In the genomic region with DNA sequence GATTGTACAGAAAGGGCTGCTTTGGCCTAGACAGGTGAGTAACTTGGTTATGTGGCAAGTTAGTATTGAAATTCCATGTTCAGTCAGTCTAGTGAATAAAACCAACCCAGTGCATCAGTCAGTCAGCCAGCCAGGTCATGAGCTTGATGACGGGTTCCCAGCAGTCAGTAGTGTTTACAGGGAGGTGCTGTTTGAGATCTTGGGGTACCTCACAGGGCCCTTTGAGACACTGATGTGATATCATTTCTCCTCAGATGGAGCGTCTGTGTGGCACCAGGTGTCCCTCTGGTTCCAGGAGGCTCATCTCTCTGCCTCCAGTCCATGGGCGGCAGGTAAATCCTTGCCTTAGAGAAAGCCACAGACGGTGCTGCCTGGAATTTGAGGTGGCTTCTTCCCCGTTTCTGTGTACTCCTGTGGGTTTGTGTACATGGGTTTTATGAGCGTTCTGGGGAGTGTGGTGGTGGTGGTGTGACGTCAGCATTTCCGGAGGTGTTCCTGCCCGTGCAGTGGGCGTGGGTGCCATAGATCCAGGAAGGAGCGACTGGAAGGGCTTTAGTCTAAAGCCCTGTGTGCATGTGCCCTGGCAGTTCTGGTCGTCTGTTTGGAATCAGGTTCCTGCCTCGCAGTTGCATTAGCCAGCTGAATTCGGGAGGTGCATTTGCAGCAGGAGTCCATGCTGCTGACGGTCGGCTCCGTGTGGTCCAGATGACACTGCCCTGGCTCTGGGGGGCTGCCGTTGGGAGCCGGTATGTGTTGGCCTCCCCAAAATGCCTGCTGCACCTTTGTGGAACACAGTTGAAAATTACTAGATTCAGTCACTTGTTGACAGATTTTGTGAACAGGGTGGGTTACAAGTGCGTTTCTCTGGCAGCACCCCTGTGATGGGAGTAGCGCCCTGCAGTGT, we compare ENCODE assay signal across 10 cellular contexts. TPM values are rescaled to one million over a fixed set of nuclear protein-coding genes. Genes with fewer than 3 reads are reported as not detected.
DNase-seq lines count a peak whose midpoint lies in the region; ATAC-seq, FAIRE-seq and TF ChIP-seq lines count a peak whose summit lies in the region.
"Had no signal": no experiment of that assay in that cellular context is flagged by ENCODE, and none has a peak within 500 bp of the region (broad histone marks: within the 10 kb centered on the region; RNA-seq: fewer than 3 reads in every experiment).

No MANE protein-coding gene starts in this region.

- H3K23ac ChIP-seq in trophoblast cell (ENCODE audit: low read length) = no peak overlapping the region

- FAIRE-seq in GM12878 (lab: Jason Lieb, UNC) = no peak

- TF ChIP-seq EP300 in GM12878 (IDR thresholded peaks at IDR 0.05; ENCODE audit: borderline replicate concordance in 1 of 2, control insufficient read depth in 1 of 2, low read depth in 2 of 2, low read length in 2 of 2) (no peak), esophagus muscularis mucosa (IDR thresholded peaks at IDR 0.05) (no peak)

- H4K20me1 ChIP-seq in GM12878 (ENCODE audit: control insufficient read depth, insufficient read depth) = peaks cover 2% of the 10 kb centered on the region; the same call in 1 of the 2 replicates

- H3K4me3 Mint-ChIP-seq in CD4-positive, alpha-beta memory T cell = peak overlapping the region; percentile 89 to 93 (median 91)

- no peak; the same call in 1 of the 2 replicates for TF ChIP-seq POLR2A in GM12878 (IDR thresholded peaks at IDR 0.05; ENCODE audit: low read depth, low read length)
- no peak for TF ChIP-seq POLR2A in esophagus muscularis mucosa (IDR thresholded peaks at IDR 0.05; ENCODE audit: low read depth)

- no peak overlapping the region for H2AK5ac ChIP-seq in trophoblast cell (ENCODE audit: low read length)

- peak overlapping the region; percentile 79 to 97 (median 94) for H3K27ac Mint-ChIP-seq in CD4-positive, alpha-beta memory T cell

- in situ Hi-C loops in GM12878 (cut with MboI) = loop anchor here (5.0 kb wide), 2 partner anchors 276 to 356 kb away; no protein-coding TSS in a partner anchor

- H3K9ac ChIP-seq in GM12878 (ENCODE audit: control insufficient read depth, insufficient read depth, low read length) (peak overlapping the region; percentile 25; the same call in 1 of the 2 replicates), trophoblast cell (ENCODE audit: low read length) (no peak overlapping the region)

- no TSS peak for BruUV-seq in GM12878 (replicated peaks; lab: Mats Ljungman, UMichigan)

- H3K14ac ChIP-seq in trophoblast cell (ENCODE audit: low read length) = no peak overlapping the region

- 89% methylated on average over 21 of the region's 21 CpGs for WGBS in GM12878 (ENCODE audit: insufficient coverage, insufficient replicate concordance, low lambda C conversion rate, missing lambda C conversion rate)
- no CpG with 5 or more reads among the region's 21 CpGs for WGBS in trophoblast cell (ENCODE audit: extremely low coverage, insufficient coverage, insufficient read length)
- WGBS in esophagus muscularis mucosa = 94% methylated on average over 13 of the region's 21 CpGs

- H2AFZ ChIP-seq in GM12878 (ENCODE audit: control insufficient read depth, low read depth, low read length) (no peak overlapping the region), trophoblast cell (ENCODE audit: insufficient read depth, low read length, poor library complexity) (no peak overlapping the region)

- H3K27ac ChIP-seq in CD4-positive, alpha-beta memory T cell (ENCODE audit: low read depth, low read length) = peak overlapping the region; percentile 98
- H3K27ac ChIP-seq in GM12878 (ENCODE audit: control insufficient read depth, insufficient read depth) = peak overlapping the region; percentile 5; the same call in 1 of the 2 replicates
- no peak overlapping the region for H3K27ac ChIP-seq in trophoblast cell (ENCODE audit: low read depth, low read length)
- H3K27ac ChIP-seq in esophagus muscularis mucosa (replicated peaks in 1 of 4) = no peak overlapping the region

- no peak overlapping the region for H4K91ac ChIP-seq in trophoblast cell (ENCODE audit: low read depth, low read length)

- H3K27me3 Mint-ChIP-seq in CD4-positive, alpha-beta memory T cell = no peaks in the 10 kb centered on the region

- peaks cover 4% of the 10 kb centered on the region for H3K36me3 ChIP-seq in CD4-positive, alpha-beta memory T cell (ENCODE audit: insufficient read depth, low read length)
- H3K36me3 ChIP-seq in GM12878 (ENCODE audit: control insufficient read depth in 2 of 2, insufficient read depth in 2 of 2, low read length in 1 of 2) (peaks cover 0 to 5% of the 10 kb centered on the region in 2 experiments; a peak in 2 of 4 replicates), trophoblast cell (ENCODE audit: control insufficient read depth in 1 of 2, insufficient read depth in 2 of 2, low read length in 2 of 2) (peaks cover 11% of the 10 kb centered on the region in 2 experiments), esophagus muscularis mucosa (peaks cover 0 to 3% (median under 1%) of the 10 kb centered on the region in 4 donors)

- POLR2A ChIA-PET in CD4-positive, alpha-beta memory T cell (lab: Charles Lee; ENCODE audit: partially characterized antibody) = interaction anchor here (1.4 kb wide), 1 partner anchor 306 kb away, joined by 3 read pairs; no protein-coding TSS in a partner anchor
- POLR2A ChIA-PET in GM12878 (lab: Charles Lee) = no interaction called here
- POLR2A ChIA-PET in GM10248 (lab: Yijun Ruan, JAX) = no interaction called here

- no peak for ATAC-seq in GM12878
- no peak for ATAC-seq in HG03432 (IDR thresholded peaks at IDR 0.05; ENCODE audit: unreplicated experiment)
- ATAC-seq in GM21381 (IDR thresholded peaks at IDR 0.05; ENCODE audit: unreplicated experiment) = no peak

- H3K4me1 ChIP-seq in CD4-positive, alpha-beta memory T cell (ENCODE audit: insufficient read depth, low read length) = peaks cover 70% of the 10 kb centered on the region
- H3K4me1 ChIP-seq in GM12878 (ENCODE audit: control insufficient read depth, insufficient read depth, low read length) (peaks cover 33% of the 10 kb centered on the region), trophoblast cell (ENCODE audit: control insufficient read depth in 1 of 2, insufficient read depth in 2 of 2, low read length in 2 of 2) (peaks cover 7 to 9% of the 10 kb centered on the region in 2 experiments), esophagus muscularis mucosa (peaks cover 38 to 52% (median 44%) of the 10 kb centered on the region in 4 donors)

- no peaks in the 10 kb centered on the region for H3K27me3 ChIP-seq in CD4-positive, alpha-beta memory T cell (ENCODE audit: insufficient read depth, low read length)
- H3K27me3 ChIP-seq in GM12878 (replicated peaks in 1 of 2; ENCODE audit: control insufficient read depth in 2 of 2, insufficient read depth in 2 of 2, low read length in 1 of 2) = no peaks in the 10 kb centered on the region
- H3K27me3 ChIP-seq in trophoblast cell (ENCODE audit: insufficient read depth, low read length) = no peaks in the 10 kb centered on the region
- H3K27me3 ChIP-seq in esophagus muscularis mucosa = no peaks in the 10 kb centered on the region

- SMC1A ChIA-PET in GM12878 (lab: Charles Lee; ENCODE audit: uncharacterized antibody, unreplicated experiment) = no interaction called here

- no peaks in the 10 kb centered on the region for H3K9me3 ChIP-seq in CD4-positive, alpha-beta memory T cell (ENCODE audit: control insufficient read depth in 1 of 2, low read length in 2 of 2)
- H3K9me3 ChIP-seq in GM12878 (replicated peaks; ENCODE audit: control insufficient read depth, insufficient read depth, low read length) (no peaks in the 10 kb centered on the region; the same call in 2 of the 3 replicates), trophoblast cell (ENCODE audit: insufficient read depth, low read depth, low read length) (no peaks in the 10 kb centered on the region), esophagus muscularis mucosa (no peaks in the 10 kb centered on the region)

- H3K4ac ChIP-seq in trophoblast cell (ENCODE audit: low read depth, low read length) = peak overlapping the region; percentile 96

- DNase-seq in CD4-positive, alpha-beta memory T cell = peak; percentile 67 to 87 (median 78)
- DNase-seq in T follicular helper cell (ENCODE audit: low read depth) = peak; percentile 63
- no peak for DNase-seq in GM12878 (ENCODE audit: low read depth, low spot score)
- no peak for DNase-seq in trophoblast cell
- no peak for DNase-seq in GM10248 (ENCODE audit: extremely low spot score)
- no peak for DNase-seq in esophagus muscularis mucosa (ENCODE audit: extremely low spot score)
- DNase-seq: foreskin fibroblast, NCI-H2081 had no signal

- peaks cover 76% of the 10 kb centered on the region for H3K79me2 ChIP-seq in GM12878 (ENCODE audit: control insufficient read depth, insufficient read depth, low read length)
- peaks cover 37% of the 10 kb centered on the region for H3K79me2 ChIP-seq in trophoblast cell (ENCODE audit: control insufficient read depth, insufficient read depth, low read length, poor library complexity)

- peak overlapping the region; percentile 67 to 88 for H3K4me3 ChIP-seq in CD4-positive, alpha-beta memory T cell (ENCODE audit: low read length in 2 of 2)
- H3K4me3 ChIP-seq in GM12878 = peak overlapping the region; percentile 61; the same call in 1 of the 2 replicates
- H3K4me3 ChIP-seq in trophoblast cell (ENCODE audit: low read depth, low read length) = no peak overlapping the region
- peak overlapping the region in 1 of 4 donors; percentile 94 for H3K4me3 ChIP-seq in esophagus muscularis mucosa

- H3K4me1 Mint-ChIP-seq in CD4-positive, alpha-beta memory T cell = peaks cover 57 to 86% (median 73%) of the 10 kb centered on the region in 4 donors

- TF ChIP-seq RAD21 in GM12878 (IDR thresholded peaks at IDR 0.05; ENCODE audit: insufficient read depth, low read depth, low read length) = no peak

- TF ChIP-seq CTCF in GM12878 (IDR thresholded peaks at IDR 0.05 in 2 of 3, conservative IDR thresholded peaks at IDR 0.05 in 1 of 3; ENCODE audit: control insufficient read depth in 2 of 3, extremely low read depth in 1 of 3, insufficient read depth in 1 of 3, low read depth in 3 of 3, low read length in 3 of 3) (no peak), GM10248 (IDR thresholded peaks at IDR 0.05; ENCODE audit: control extremely low read depth, extremely low read depth, low read depth, missing control alignments) (no peak), esophagus muscularis mucosa (IDR thresholded peaks at IDR 0.05) (no peak)

- H4K8ac ChIP-seq in trophoblast cell (ENCODE audit: low read depth, low read length) = no peak overlapping the region

- H3K79me1 ChIP-seq in trophoblast cell (ENCODE audit: low read length) = peaks cover 10% of the 10 kb centered on the region

- peaks cover 10 to 31% of the 10 kb centered on the region in 2 donors for H3K36me3 Mint-ChIP-seq in CD4-positive, alpha-beta memory T cell

- no peak overlapping the region for H3K18ac ChIP-seq in trophoblast cell (ENCODE audit: low read length)

- H2BK120ac ChIP-seq in trophoblast cell (ENCODE audit: insufficient read depth, low read length, poor library complexity) = no peak overlapping the region

- intact Hi-C loops in CD4-positive, alpha-beta memory T cell (cut with micrococcal nuclease) = no loop called here
- intact Hi-C loops in GM12878 (cut with micrococcal nuclease; ENCODE audit: unreplicated experiment) (loop anchor here (2.0 to 10.0 kb wide), 3 partner anchors 281 to 463 kb away; partner anchors contain the start of gene TXNL4A), esophagus muscularis mucosa (cut with DNase I) (no loop called here)

- CTCF ChIA-PET in CD4-positive, alpha-beta memory T cell (lab: Charles Lee; ENCODE audit: partially characterized antibody) = no interaction called here
- CTCF ChIA-PET in GM12878 (lab: Yijun Ruan, JAX) = interaction anchor here (1.3 kb wide), 1 partner anchor 27 kb away, joined by 3 read pairs; no protein-coding TSS in a partner anchor
- CTCF ChIA-PET in GM10248 (lab: Yijun Ruan, JAX) = no interaction called here

- no peak overlapping the region for H2BK12ac ChIP-seq in trophoblast cell (ENCODE audit: low read length)

- H4K12ac ChIP-seq in trophoblast cell (ENCODE audit: low read depth, low read length) = no peak overlapping the region

- H3K4me2 ChIP-seq in GM12878 (ENCODE audit: control insufficient read depth, insufficient read depth) (peak overlapping the region; percentile 95), trophoblast cell (ENCODE audit: low read length) (no peak overlapping the region)

- peaks cover 0 to 2% (median 0%) of the 10 kb centered on the region in 8 donors for H3K9me3 Mint-ChIP-seq in CD4-positive, alpha-beta memory T cell

- RAD21 ChIA-PET in GM12878 (lab: Charles Lee; ENCODE audit: unreplicated experiment) = no interaction called here

- no peak overlapping the region for H2BK5ac ChIP-seq in trophoblast cell (ENCODE audit: low read depth, low read length, poor library complexity)

RNA-seq across cellular contexts. Expression of gene CTDP1, which starts 2.1 kb away (rescaled TPM):
- total RNA-seq in CD4-positive, alpha-beta memory T cell = 10 to 100 TPM; 42.6 to 44.5 TPM
- polyA plus RNA-seq in CD4-positive, alpha-beta memory T cell = 10 to 100 TPM in 1 of 2 donors, 1 to 10 TPM in 1; 8.5 to 30.2 TPM
- total RNA-seq in GM12878 (2013; cell fraction: nucleolus; rRNA removed) = 25.6 and 26.8 TPM in 2 replicates
- total RNA-seq in GM12878 (2014; rRNA removed) = 22.1 and 23.8 TPM in 2 replicates
- 7.3 and 8.0 TPM in 2 replicates for total RNA-seq in GM12878 (2014; rRNA removed; fragmentation: Illumina TruSeq; extraction: Trizol)
- total RNA-seq in GM12878 (2021) = 30.4 and 31.3 TPM in 2 replicates
- 5.9 TPM for polyA plus RNA-seq in GM12878 (2011; ENCODE audit: low read depth)
- polyA plus RNA-seq in GM12878 (2011; rRNA removed) = 4.9 and 9.5 TPM in 2 replicates
- polyA plus RNA-seq in GM12878 (2011; cell fraction: cytosol; rRNA removed) = 9.0 and 10.2 TPM in 2 replicates
- polyA plus RNA-seq in GM12878 (2011; cell fraction: nucleus; rRNA removed) = 37.1 and 48.0 TPM in 2 replicates
- polyA plus RNA-seq in GM12878 (2012) = 12.2 and 14.2 TPM in 2 replicates
- polyA plus RNA-seq in GM12878 (2014; fragmentation: Illumina TruSeq; extraction: Trizol) = 1.9 and 6.0 TPM in 2 replicates
- polyA plus RNA-seq in GM12878 (2014; fragmentation: Nextera tagmentation; extraction: Ambion mirVana) = 1 to 10 TPM in 1 of 2 experiments, under 1 TPM in 1; 0.32 to 1.6 TPM
- 16.7 and 19.3 TPM in 2 replicates for polyA plus RNA-seq in GM12878 (2014; rRNA removed)
- polyA plus RNA-seq in GM12878 (2016; fragmentation: Nextera tagmentation; extraction: Ambion mirVana) = 10 to 100 TPM in 1 of 2 experiments, 1 to 10 TPM in 1; 4.2 to 13.9 TPM
- 13.9 and 14.8 TPM in 2 replicates for polyA minus RNA-seq in GM12878 (2011; rRNA and poly(A)+ RNA removed)
- 5.6 and 10.0 TPM in 2 replicates for polyA minus RNA-seq in GM12878 (2011; cell fraction: cytosol; rRNA and poly(A)+ RNA removed)
- polyA minus RNA-seq in GM12878 (2011; cell fraction: nucleus; rRNA and poly(A)+ RNA removed) = 17.0 and 31.8 TPM in 2 replicates
- polyA plus RNA-seq in trophoblast cell (2013) = 21.4 and 21.6 TPM in 2 replicates
- total RNA-seq in esophagus muscularis mucosa = 10 to 100 TPM; 22.0 to 28.5 (median 24.5) TPM

Comparison
In these comparisons a context has a peak if more than half of its experiments do, and no peak if none do; other contexts are left out.
1. DNase-seq: peak in CD4-positive, alpha-beta memory T cell (5 of 5) and T follicular helper cell (single experiment); none in GM12878 (single experiment), trophoblast cell (0 of 2), GM10248 (single experiment) and esophagus muscularis mucosa (single experiment).
2. H3K27ac ChIP-seq: peak in CD4-positive, alpha-beta memory T cell (single experiment) and GM12878 (single experiment); none in trophoblast cell (single experiment) and esophagus muscularis mucosa (0 of 4).